Comparison of ENCODE assay signal across 1 cellular context in genomic region chr16:71808593-71809449, GRCh38.
A peak's percentile ranks its signal among the peaks of the same experiment; 100 is the strongest.
TF ChIP-seq lines count a peak whose summit lies in the region.

TSS of gene AP1G1 (minus strand) at chr16:71808834. CDS start at chr16:71789479, 19,355 bp downstream.

TF ChIP-seq in K562, 482 proteins besides CTCF, POLR2A, EP300 and RAD21 (continued from another document and continues in another):
- TF ChIP-seq MGA (IDR thresholded peaks at IDR 0.05) (no peak; the same call in 1 of the 2 replicates), ILK (tag; IDR thresholded peaks at IDR 0.05; ENCODE audit: borderline replicate concordance, low read depth) (no peak), TCF3 (CRISPR knock-in tag; IDR thresholded peaks at IDR 0.05) (peak; percentile 30; the same call in 1 of the 2 replicates), OTX1 (CRISPR knock-in tag; IDR thresholded peaks at IDR 0.05) (peak; percentile 55; the same call in 1 of the 2 replicates), PCBP2 (IDR thresholded peaks at IDR 0.05; ENCODE audit: low read depth, low read length, poor library complexity, severe bottlenecking) (no peak), ZFX (CRISPR knock-in tag; IDR thresholded peaks at IDR 0.05) (peak; percentile 94), THAP12 (CRISPR knock-in tag; IDR thresholded peaks at IDR 0.05) (no peak), ZNF407 (IDR thresholded peaks at IDR 0.05; ENCODE audit: low read depth) (no peak), TRIM25 (IDR thresholded peaks at IDR 0.05; ENCODE audit: borderline replicate concordance) (no peak), HDAC2 (IDR thresholded peaks at IDR 0.05) (peak; percentile 87), DDX20 (tag; IDR thresholded peaks at IDR 0.05; ENCODE audit: low read depth) (0 out of 2 replicates have a peak, but pooled peaks have one; percentile 19), ARID3B (CRISPR knock-in tag; IDR thresholded peaks at IDR 0.05; ENCODE audit: borderline replicate concordance) (no peak), ZNF507 (tag; conservative IDR thresholded peaks at IDR 0.05) (no peak), KLF13 (tag; IDR thresholded peaks at IDR 0.05; ENCODE audit: borderline replicate concordance, low read depth) (peak; percentile 81), DIDO1 (tag; IDR thresholded peaks at IDR 0.05; ENCODE audit: low read depth) (peak; percentile 100), HDAC8 (tag; IDR thresholded peaks at IDR 0.05) (0 out of 2 replicates have a peak, but pooled peaks have one; percentile 46), CBX1 (IDR thresholded peaks at IDR 0.05; ENCODE audit: low read depth) (no peak), MEIS2 (IDR thresholded peaks at IDR 0.05; ENCODE audit: partially characterized antibody) (peak; percentile 57), ZNF778 (CRISPR knock-in tag; IDR thresholded peaks at IDR 0.05) (no peak), NBN (IDR thresholded peaks at IDR 0.05; ENCODE audit: low read depth) (peak; percentile 98), MTA3 (IDR thresholded peaks at IDR 0.05; ENCODE audit: borderline replicate concordance) (peak; percentile 95), HNRNPLL (IDR thresholded peaks at IDR 0.05; ENCODE audit: low read depth, low read length, poor library complexity, severe bottlenecking) (peak; percentile 51), ZBTB43 (CRISPR knock-in tag; IDR thresholded peaks at IDR 0.05) (no peak), PTTG1 (tag; IDR thresholded peaks at IDR 0.05; ENCODE audit: low read depth) (no peak), SNRNP70 (optimal IDR thresholded peaks at IDR 0.05; ENCODE audit: low read depth, low read length) (no peak), SNIP1 (IDR thresholded peaks at IDR 0.05; ENCODE audit: low read depth) (no peak), KLF1 (tag; IDR thresholded peaks at IDR 0.05) (peak; percentile 82), FOXK1 (CRISPR knock-in tag; IDR thresholded peaks at IDR 0.05; ENCODE audit: borderline replicate concordance) (0 out of 2 replicates have a peak, but pooled peaks have one; percentile 17)
